In the genomic region with DNA sequence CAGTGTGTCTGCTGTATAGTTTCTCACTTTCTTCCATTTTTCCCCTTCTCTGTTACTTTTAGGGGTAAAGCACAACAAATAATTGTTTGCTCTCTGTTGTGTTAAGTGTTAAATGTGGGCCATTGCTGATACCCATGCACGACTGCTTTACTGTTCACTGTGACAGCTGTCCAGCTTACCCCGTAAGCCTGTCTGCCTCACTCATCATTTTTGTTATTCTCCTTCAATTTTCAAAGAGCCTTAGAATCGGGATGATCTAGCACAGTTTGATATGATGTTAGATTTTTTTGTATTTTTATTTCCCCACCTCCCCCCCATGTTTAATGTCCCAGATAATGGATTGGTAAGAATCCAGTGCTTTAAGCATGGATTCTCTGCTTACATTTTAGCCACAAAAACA, we compare ENCODE assay signal across 21 cellular contexts. TPM values are rescaled to one million over a fixed set of nuclear protein-coding genes. Genes with fewer than 3 reads are reported as not detected.
A peak's percentile ranks its signal among the peaks of the same experiment; 100 is the strongest.
DNase-seq lines count a peak whose midpoint lies in the region; ATAC-seq and TF ChIP-seq lines count a peak whose summit lies in the region.
"Had no signal": no experiment of that assay in that cellular context is flagged by ENCODE, and none has a peak within 500 bp of the region (broad histone marks: within the 10 kb centered on the region; RNA-seq: fewer than 3 reads in every experiment).

No MANE protein-coding gene starts in this region.

- no peaks in the 10 kb centered on the region for H3F3A ChIP-seq in SK-N-SH (replicated peaks; ENCODE audit: insufficient read depth)

- H3K4me2 ChIP-seq in SK-N-SH (peak overlapping the region; percentile 33; the same call in 1 of the 2 replicates), mesenchymal stem cell (ENCODE audit: low read length, poor library complexity, severe bottlenecking) (no peak overlapping the region)
- H3K4me2 ChIP-seq: PC-9 had no signal

- no peaks in the 10 kb centered on the region for H4K20me1 ChIP-seq in SK-N-SH (ENCODE audit: insufficient read depth)

- intact Hi-C loops in colonic mucosa (cut with DNase I): no loop called here
- intact Hi-C loops in mucosa of descending colon (cut with DNase I, micrococcal nuclease): no loop called here

- 0 out of 2 replicates have a peak, but pooled peaks cover 5% of the 10 kb centered on the region for H3K27me3 ChIP-seq in SK-N-SH (ENCODE audit: insufficient read depth)
- no peaks in the 10 kb centered on the region for H3K27me3 ChIP-seq in colonic mucosa
- no peaks in the 10 kb centered on the region for H3K27me3 ChIP-seq in mesenchymal stem cell (ENCODE audit: control insufficient read depth in 1 of 2, insufficient read depth in 1 of 2, low read length in 2 of 2)
- no peaks in the 10 kb centered on the region for H3K27me3 ChIP-seq in tibial nerve
- H3K27me3 ChIP-seq: esophagus muscularis mucosa had no signal

- H3K27ac ChIP-seq in SK-N-SH (ENCODE audit: low read depth in 2 of 2, low read length in 1 of 2) (no peak overlapping the region; a peak in 1 of 4 replicates), colonic mucosa (peak overlapping the region; percentile 42), mesenchymal stem cell (ENCODE audit: low read length, poor library complexity, severe bottlenecking) (no peak overlapping the region), tibial nerve (peak overlapping the region in 3 of 4 donors; percentile 40 to 79 (median 50))
- H3K27ac ChIP-seq: PC-9 had no signal

- no peaks in the 10 kb centered on the region for H3K27me3 Mint-ChIP-seq in activated CD8-positive, alpha-beta T cell treated with anti-CD3 and anti-CD28 coated beads, Interleukin-2, amount 10 ng/mL, durations not matched to agents 7 days and 5 days (ENCODE audit: low read depth)
- H3K27me3 Mint-ChIP-seq: dendritic cell treated with granulocyte-macrophage colony-stimulating factor and Interleukin-4, amounts not matched to agents 40 ng/mL and 50 ng/mL, for 4 days had no signal

- H3K9me3 Mint-ChIP-seq in activated CD8-positive, alpha-beta T cell treated with anti-CD3 and anti-CD28 coated beads, Interleukin-2, amount 10 ng/mL, durations not matched to agents 7 days and 5 days (ENCODE audit: insufficient read depth): no peaks in the 10 kb centered on the region
- H3K9me3 Mint-ChIP-seq: dendritic cell treated with granulocyte-macrophage colony-stimulating factor and Interleukin-4, amounts not matched to agents 40 ng/mL and 50 ng/mL, for 4 days had no signal

- no peak for TF ChIP-seq POLR2A in tibial nerve (IDR thresholded peaks at IDR 0.05)

- no peak overlapping the region for H3K18ac ChIP-seq in mesenchymal stem cell (ENCODE audit: low read depth in 1 of 2, low read length in 2 of 2)

- 3% methylated on average over 3 of the region's 3 CpGs for WGBS in SK-N-SH (ENCODE audit: low lambda C conversion rate)
- 100% methylated on average over 2 of the region's 3 CpGs for WGBS in mesenchymal stem cell
- WGBS in tibial nerve, 2 donors: 17 to 25% methylated on average over 3 of the region's 3 CpGs

- H2AK5ac ChIP-seq in mesenchymal stem cell (ENCODE audit: low read length, severe bottlenecking): no peak overlapping the region

- H3K9me3 ChIP-seq in SK-N-SH (no peaks in the 10 kb centered on the region), colonic mucosa (no peaks in the 10 kb centered on the region), mesenchymal stem cell (ENCODE audit: control insufficient read depth, low read length) (no peaks in the 10 kb centered on the region), tibial nerve (no peaks in the 10 kb centered on the region), mucosa of descending colon (no peaks in the 10 kb centered on the region)
- H3K9me3 ChIP-seq: esophagus muscularis mucosa had no signal

- H3K36me3 ChIP-seq in SK-N-SH (replicated peaks in 1 of 2; ENCODE audit: control insufficient read depth in 1 of 2, insufficient read depth in 2 of 2, low read length in 1 of 2) (no peaks in the 10 kb centered on the region), colonic mucosa (no peaks in the 10 kb centered on the region), mesenchymal stem cell (ENCODE audit: control insufficient read depth in 1 of 2, insufficient read depth in 2 of 2, low read depth in 1 of 2, low read length in 2 of 2) (no peaks in the 10 kb centered on the region), tibial nerve (no peaks in the 10 kb centered on the region), mucosa of descending colon (ENCODE audit: low read depth) (no peaks in the 10 kb centered on the region)

- no peak overlapping the region for H3K23ac ChIP-seq in mesenchymal stem cell (ENCODE audit: low read length in 2 of 2)

- ATAC-seq in SK-N-SH treated with all-trans-retinoic acid at 6 μM for 48 hours: no peak
- ATAC-seq in GM21515 (IDR thresholded peaks at IDR 0.05; ENCODE audit: unreplicated experiment): no peak
- ATAC-seq in mucosa of descending colon: no peak
- ATAC-seq in activated CD8-positive, alpha-beta T cell treated with anti-CD3 and anti-CD28 coated beads, Interleukin-2, amount 10 ng/mL, durations not matched to agents 7 days and 5 days: no peak

- no peaks in the 10 kb centered on the region; a peak in 1 of 4 replicates for H3K4me1 ChIP-seq in SK-N-SH (ENCODE audit: control insufficient read depth in 1 of 2, insufficient read depth in 2 of 2, low read depth in 1 of 2, low read length in 1 of 2)
- no peaks in the 10 kb centered on the region for H3K4me1 ChIP-seq in colonic mucosa
- peaks cover 2% of the 10 kb centered on the region for H3K4me1 ChIP-seq in mesenchymal stem cell (ENCODE audit: control insufficient read depth, insufficient read depth, low read depth, low read length)
- peaks cover 0 to 14% (median 1%) of the 10 kb centered on the region in 4 donors for H3K4me1 ChIP-seq in tibial nerve
- peaks cover 5% of the 10 kb centered on the region for H3K4me1 ChIP-seq in mucosa of descending colon (ENCODE audit: low read depth)

- no peaks in the 10 kb centered on the region for H3K79me1 ChIP-seq in mesenchymal stem cell (replicated peaks; ENCODE audit: low read length, poor library complexity, severe bottlenecking)

- no peak overlapping the region for H3K4me3 ChIP-seq in SK-N-SH (ENCODE audit: low read depth in 2 of 2, low read length in 1 of 2)
- H3K4me3 ChIP-seq in colonic mucosa: no peak overlapping the region
- H3K4me3 ChIP-seq in mesenchymal stem cell (ENCODE audit: insufficient read depth in 1 of 2, low read depth in 1 of 2, low read length in 2 of 2): peak overlapping the region in 1 of 2 experiments; percentile 59
- H3K4me3 ChIP-seq in tibial nerve: peak overlapping the region in 2 of 4 donors; percentile 5 to 32
- no peak overlapping the region for H3K4me3 ChIP-seq in mucosa of descending colon
- H3K4me3 ChIP-seq: PC-9 had no signal

- no peak overlapping the region for H3K4me3 Mint-ChIP-seq in activated CD8-positive, alpha-beta T cell treated with anti-CD3 and anti-CD28 coated beads, Interleukin-2, amount 10 ng/mL, durations not matched to agents 7 days and 5 days
- H3K4me3 Mint-ChIP-seq: CD14-positive monocyte; dendritic cell treated with granulocyte-macrophage colony-stimulating factor and Interleukin-4, amounts not matched to agents 40 ng/mL and 50 ng/mL, for 4 days had no signal

- TF ChIP-seq EP300 in SK-N-SH (IDR thresholded peaks at IDR 0.05; ENCODE audit: borderline replicate concordance in 1 of 2, low read depth in 1 of 2, low read length in 1 of 2): no peak
- no peak for TF ChIP-seq EP300 in tibial nerve (IDR thresholded peaks at IDR 0.05)

- H4K8ac ChIP-seq in mesenchymal stem cell (ENCODE audit: low read length): no peak overlapping the region

- H3K36me3 Mint-ChIP-seq in activated CD8-positive, alpha-beta T cell treated with anti-CD3 and anti-CD28 coated beads, Interleukin-2, amount 10 ng/mL, durations not matched to agents 7 days and 5 days (ENCODE audit: low read depth): no peaks in the 10 kb centered on the region
- H3K36me3 Mint-ChIP-seq: CD14-positive monocyte had no signal

- no peaks in the 10 kb centered on the region for H3K79me2 ChIP-seq in SK-N-SH (ENCODE audit: insufficient read depth)

- no peak overlapping the region for H2BK12ac ChIP-seq in mesenchymal stem cell (ENCODE audit: low read length in 2 of 2)

- no peak overlapping the region for H3K27ac Mint-ChIP-seq in activated CD8-positive, alpha-beta T cell treated with anti-CD3 and anti-CD28 coated beads, Interleukin-2, amount 10 ng/mL, durations not matched to agents 7 days and 5 days
- H3K27ac Mint-ChIP-seq: dendritic cell treated with granulocyte-macrophage colony-stimulating factor and Interleukin-4, amounts not matched to agents 40 ng/mL and 50 ng/mL, for 4 days had no signal

- DNase-seq in SK-N-SH (no peak), colonic mucosa (no peak), mesenchymal stem cell (no peak), tibial nerve (ENCODE audit: low spot score in 2 of 2) (no peak), mucosa of descending colon (no peak)
- DNase-seq in activated CD8-positive, alpha-beta T cell treated with anti-CD3 and anti-CD28 coated beads, Interleukin-2, amount 10 ng/mL, durations not matched to agents 7 days and 5 days: no peak
- DNase-seq: 8988T; activated CD4-positive, CD25-positive, alpha-beta regulatory T cell treated with anti-CD3 and anti-CD28 coated beads, Interleukin-2, amount 50 U/mL, for 72 hours; DND-41; NCI-H2029 treated with DMSO at 0.1 percent for 48 hours; NCI-H526; PC-9; stimulated activated CD4-positive, alpha-beta T cell treated with anti-CD3 and anti-CD28 coated beads, Interleukin-1b, Interleukin-23, amount 100 ng/mL, for 48 hours; T-helper 1 cell had no signal

- no peaks in the 10 kb centered on the region; the same call in 1 of the 2 replicates for H3K9me2 ChIP-seq in SK-N-SH

- H3K4me1 Mint-ChIP-seq in activated CD8-positive, alpha-beta T cell treated with anti-CD3 and anti-CD28 coated beads, Interleukin-2, amount 10 ng/mL, durations not matched to agents 7 days and 5 days (ENCODE audit: low read depth): no peaks in the 10 kb centered on the region
- H3K4me1 Mint-ChIP-seq: CD14-positive monocyte had no signal

- no peak overlapping the region for H2BK15ac ChIP-seq in mesenchymal stem cell (ENCODE audit: low read depth, poor library complexity, severe bottlenecking)

- H3K14ac ChIP-seq in mesenchymal stem cell (ENCODE audit: low read length in 2 of 2): no peak overlapping the region

- CTCF ChIA-PET in SK-N-SH (lab: Yijun Ruan, JAX): no interaction called here
- CTCF ChIA-PET in activated CD8-positive, alpha-beta T cell treated with anti-CD3 and anti-CD28 coated beads, Interleukin-2, amount 10 ng/mL, durations not matched to agents 7 days and 5 days (lab: Charles Lee): no interaction called here

- H3K9ac ChIP-seq in SK-N-SH (no peak overlapping the region), colonic mucosa (ENCODE audit: low read depth in 2 of 2, low read length in 2 of 2) (peak overlapping the region in 1 of 2 donors; percentile 13), mesenchymal stem cell (ENCODE audit: low read length) (peak overlapping the region; percentile 88)

- H4K91ac ChIP-seq in mesenchymal stem cell (ENCODE audit: low read length): no peak overlapping the region

- no peak for TF ChIP-seq RAD21 in SK-N-SH (IDR thresholded peaks at IDR 0.05; ENCODE audit: low read length)

- no peak overlapping the region for H3K4ac ChIP-seq in mesenchymal stem cell (ENCODE audit: low read depth in 1 of 2, low read length in 2 of 2)

- POLR2A ChIA-PET in SK-N-SH (lab: Yijun Ruan, JAX): no interaction called here
- POLR2A ChIA-PET in activated CD8-positive, alpha-beta T cell treated with anti-CD3 and anti-CD28 coated beads, Interleukin-2, amount 10 ng/mL, durations not matched to agents 7 days and 5 days (lab: Charles Lee): no interaction called here

- H2BK120ac ChIP-seq in mesenchymal stem cell (ENCODE audit: low read depth, low read length): no peak overlapping the region

- H2AFZ ChIP-seq in SK-N-SH (ENCODE audit: low read depth): no peak overlapping the region
- no peak overlapping the region for H2AFZ ChIP-seq in mesenchymal stem cell (ENCODE audit: low read depth, low read length)
- H2AFZ ChIP-seq: PC-9 had no signal

- TF ChIP-seq CTCF in SK-N-SH (IDR thresholded peaks at IDR 0.05): no peak
- no peak for TF ChIP-seq CTCF in colonic mucosa (IDR thresholded peaks at IDR 0.05)
- TF ChIP-seq CTCF in tibial nerve (IDR thresholded peaks at IDR 0.05): no peak
- no peak for TF ChIP-seq CTCF in mucosa of descending colon (IDR thresholded peaks at IDR 0.05)

- H2BK5ac ChIP-seq in mesenchymal stem cell (ENCODE audit: low read depth, low read length, poor library complexity, severe bottlenecking): no peak overlapping the region

RNA-seq across cellular contexts. Expression of gene MLIP, which starts 41.2 kb away (rescaled TPM):
- 0.03 TPM in 1 of 2 replicates, not detected in the other for polyA plus RNA-seq in SK-N-SH (2012; rRNA removed)
- polyA plus RNA-seq in SK-N-SH (2012; cell fraction: cytosol; rRNA removed): 0.04 and 0.09 TPM in 2 replicates
- 0.04 TPM in 1 of 2 replicates, not detected in the other for polyA plus RNA-seq in SK-N-SH (2012; cell fraction: nucleus; rRNA removed)
- total RNA-seq in colonic mucosa: 1 to 10 TPM in 1 of 2 donors, under 1 TPM in 1; 0.42 to 1.2 TPM
- 0.08 TPM for polyA plus RNA-seq in mesenchymal stem cell (2013, experiment 1 of 2)
- 0.16 TPM for polyA plus RNA-seq in mesenchymal stem cell (2013, experiment 2 of 2)
- 100 to 1,000 TPM; 182 to 383 (median 296) TPM for total RNA-seq in tibial nerve
- 1 to 10 TPM; 1.9 to 2.5 (median 2.3) TPM for total RNA-seq in mucosa of descending colon
- total RNA-seq in activated CD8-positive, alpha-beta T cell treated with anti-CD3 and anti-CD28 coated beads, Interleukin-2, amount 10 ng/mL, durations not matched to agents 7 days and 5 days: not detected
- total RNA-seq: HT1080 had no signal
- polyA plus RNA-seq: CD14-positive monocyte, neural cell had no signal

Comparison
In these comparisons a context has a peak if more than half of its experiments do, and no peak if none do; other contexts are left out.
1. H3K27ac ChIP-seq: peak in colonic mucosa (single experiment) and tibial nerve (3 of 4); none in SK-N-SH (0 of 2) and mesenchymal stem cell (single experiment).
2. RNA of gene MLIP, which starts 41.2 kb away (total RNA-seq): 182 to 383 TPM in tibial nerve; 1.9 to 2.5 TPM in mucosa of descending colon, 0.42 to 1.2 TPM in colonic mucosa and not detected in activated CD8-positive, alpha-beta T cell treated with anti-CD3 and anti-CD28 coated beads, Interleukin-2, amount 10 ng/mL, durations not matched to agents 7 days and 5 days; every median in the first group is over 10 times any median in the second.